In the genomic region with DNA sequence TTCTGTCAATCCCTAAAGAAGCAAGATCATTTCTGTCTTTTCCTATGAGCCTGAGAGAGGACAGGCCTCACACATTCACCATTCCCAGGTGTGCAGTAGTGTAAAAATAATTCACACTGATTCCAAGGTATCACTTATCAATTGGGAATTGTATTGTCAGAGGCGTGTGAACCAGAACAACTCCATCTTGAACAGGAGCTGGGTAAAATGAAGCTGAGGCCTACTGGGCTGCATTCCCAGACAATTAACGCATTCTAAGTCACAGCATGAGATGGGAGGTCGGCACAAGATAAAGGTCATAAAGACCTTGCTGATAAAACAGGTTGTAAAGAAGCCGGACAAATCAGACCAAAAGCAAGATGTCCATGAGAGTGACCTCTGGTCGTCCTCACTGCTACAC, we compare ENCODE assay signal across 1 cellular context.
A peak's percentile ranks its signal among the peaks of the same experiment; 100 is the strongest.
TF ChIP-seq lines count a peak whose summit lies in the region.

No MANE protein-coding gene starts in this region.

TF ChIP-seq in K562, 482 proteins besides CTCF, POLR2A, EP300 and RAD21 (continued from another document and continues in another):
- TF ChIP-seq PYGO2 (tag; IDR thresholded peaks at IDR 0.05) = 0 out of 2 replicates have a peak, but pooled peaks have one; percentile 29
- no peak for TF ChIP-seq CHD1 (IDR thresholded peaks at IDR 0.05; ENCODE audit: low read length)
- TF ChIP-seq HNRNPUL1 (IDR thresholded peaks at IDR 0.05; ENCODE audit: low read length) = no peak
- TF ChIP-seq MEF2D (tag; conservative IDR thresholded peaks at IDR 0.05; ENCODE audit: low read depth) = 0 out of 2 replicates have a peak, but pooled peaks have one; percentile 42
- TF ChIP-seq ZNF75A (CRISPR knock-in tag; IDR thresholded peaks at IDR 0.05) = no peak
- no peak for TF ChIP-seq GATA2 (CRISPR knock-in tag; IDR thresholded peaks at IDR 0.05)
- no peak for TF ChIP-seq OTX1 (CRISPR knock-in tag; IDR thresholded peaks at IDR 0.05)
- no peak for TF ChIP-seq IRF2 (CRISPR knock-in tag; IDR thresholded peaks at IDR 0.05)
- TF ChIP-seq RBM34 (IDR thresholded peaks at IDR 0.05; ENCODE audit: borderline replicate concordance, insufficient read depth, low read length) = no peak
- no peak for TF ChIP-seq KAT8 (IDR thresholded peaks at IDR 0.05; ENCODE audit: low read depth)
- TF ChIP-seq ZNF561 (CRISPR knock-in tag; conservative IDR thresholded peaks at IDR 0.05) = no peak
- TF ChIP-seq FOXJ2 (tag; IDR thresholded peaks at IDR 0.05) = no peak
- TF ChIP-seq KDM4B (IDR thresholded peaks at IDR 0.05; ENCODE audit: borderline replicate concordance in 2 of 2, low read depth in 1 of 2) = no peak
- TF ChIP-seq, protein P1, sequence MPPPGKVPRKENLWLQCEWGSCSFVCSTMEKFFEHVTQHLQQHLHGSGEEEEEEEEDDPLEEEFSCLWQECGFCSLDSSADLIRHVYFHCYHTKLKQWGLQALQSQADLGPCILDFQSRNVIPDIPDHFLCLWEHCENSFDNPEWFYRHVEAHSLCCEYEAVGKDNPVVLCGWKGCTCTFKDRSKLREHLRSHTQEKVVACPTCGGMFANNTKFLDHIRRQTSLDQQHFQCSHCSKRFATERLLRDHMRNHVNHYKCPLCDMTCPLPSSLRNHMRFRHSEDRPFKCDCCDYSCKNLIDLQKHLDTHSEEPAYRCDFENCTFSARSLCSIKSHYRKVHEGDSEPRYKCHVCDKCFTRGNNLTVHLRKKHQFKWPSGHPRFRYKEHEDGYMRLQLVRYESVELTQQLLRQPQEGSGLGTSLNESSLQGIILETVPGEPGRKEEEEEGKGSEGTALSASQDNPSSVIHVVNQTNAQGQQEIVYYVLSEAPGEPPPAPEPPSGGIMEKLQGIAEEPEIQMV (tag; conservative IDR thresholded peaks at IDR 0.05; ENCODE audit: low read depth) = peak; percentile 46; the same call in 1 of the 2 replicates
- TF ChIP-seq, protein P2, sequence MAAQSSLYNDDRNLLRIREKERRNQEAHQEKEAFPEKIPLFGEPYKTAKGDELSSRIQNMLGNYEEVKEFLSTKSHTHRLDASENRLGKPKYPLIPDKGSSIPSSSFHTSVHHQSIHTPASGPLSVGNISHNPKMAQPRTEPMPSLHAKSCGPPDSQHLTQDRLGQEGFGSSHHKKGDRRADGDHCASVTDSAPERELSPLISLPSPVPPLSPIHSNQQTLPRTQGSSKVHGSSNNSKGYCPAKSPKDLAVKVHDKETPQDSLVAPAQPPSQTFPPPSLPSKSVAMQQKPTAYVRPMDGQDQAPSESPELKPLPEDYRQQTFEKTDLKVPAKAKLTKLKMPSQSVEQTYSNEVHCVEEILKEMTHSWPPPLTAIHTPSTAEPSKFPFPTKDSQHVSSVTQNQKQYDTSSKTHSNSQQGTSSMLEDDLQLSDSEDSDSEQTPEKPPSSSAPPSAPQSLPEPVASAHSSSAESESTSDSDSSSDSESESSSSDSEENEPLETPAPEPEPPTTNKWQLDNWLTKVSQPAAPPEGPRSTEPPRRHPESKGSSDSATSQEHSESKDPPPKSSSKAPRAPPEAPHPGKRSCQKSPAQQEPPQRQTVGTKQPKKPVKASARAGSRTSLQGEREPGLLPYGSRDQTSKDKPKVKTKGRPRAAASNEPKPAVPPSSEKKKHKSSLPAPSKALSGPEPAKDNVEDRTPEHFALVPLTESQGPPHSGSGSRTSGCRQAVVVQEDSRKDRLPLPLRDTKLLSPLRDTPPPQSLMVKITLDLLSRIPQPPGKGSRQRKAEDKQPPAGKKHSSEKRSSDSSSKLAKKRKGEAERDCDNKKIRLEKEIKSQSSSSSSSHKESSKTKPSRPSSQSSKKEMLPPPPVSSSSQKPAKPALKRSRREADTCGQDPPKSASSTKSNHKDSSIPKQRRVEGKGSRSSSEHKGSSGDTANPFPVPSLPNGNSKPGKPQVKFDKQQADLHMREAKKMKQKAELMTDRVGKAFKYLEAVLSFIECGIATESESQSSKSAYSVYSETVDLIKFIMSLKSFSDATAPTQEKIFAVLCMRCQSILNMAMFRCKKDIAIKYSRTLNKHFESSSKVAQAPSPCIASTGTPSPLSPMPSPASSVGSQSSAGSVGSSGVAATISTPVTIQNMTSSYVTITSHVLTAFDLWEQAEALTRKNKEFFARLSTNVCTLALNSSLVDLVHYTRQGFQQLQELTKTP (IDR thresholded peaks at IDR 0.05; ENCODE audit: low read depth in 1 of 2, partially characterized antibody in 2 of 2) = no peak
- no peak for TF ChIP-seq CREBBP (IDR thresholded peaks at IDR 0.05; ENCODE audit: low read depth, low read length)
- TF ChIP-seq SNRNP70 (optimal IDR thresholded peaks at IDR 0.05; ENCODE audit: low read depth, low read length) = no peak
- no peak for TF ChIP-seq NCOA1 (IDR thresholded peaks at IDR 0.05; ENCODE audit: low read depth)
- TF ChIP-seq ZNF124 (CRISPR knock-in tag; IDR thresholded peaks at IDR 0.05) = no peak
- no peak for TF ChIP-seq PHF21A (IDR thresholded peaks at IDR 0.05; ENCODE audit: borderline replicate concordance, low read depth)
- peak; percentile 47; the same call in 1 of the 2 replicates for TF ChIP-seq CXXC5 (CRISPR knock-in tag; IDR thresholded peaks at IDR 0.05)
- TF ChIP-seq ASH1L (IDR thresholded peaks at IDR 0.05; ENCODE audit: borderline replicate concordance, low read depth, partially characterized antibody) = no peak
- no peak for TF ChIP-seq RAD51 (IDR thresholded peaks at IDR 0.05; ENCODE audit: borderline replicate concordance, low read depth)
- no peak for TF ChIP-seq SIN3A (IDR thresholded peaks at IDR 0.05; ENCODE audit: borderline replicate concordance in 2 of 2, control insufficient read depth in 1 of 2, low read depth in 2 of 2, low read length in 2 of 2)
- no peak for TF ChIP-seq NFATC3 (IDR thresholded peaks at IDR 0.05)
- no peak for TF ChIP-seq ELF1 (tag; IDR thresholded peaks at IDR 0.05)
- TF ChIP-seq SRSF7 (optimal IDR thresholded peaks at IDR 0.05; ENCODE audit: low read depth, low read length) = no peak
- TF ChIP-seq PCBP1 (IDR thresholded peaks at IDR 0.05; ENCODE audit: low read depth, low read length, poor library complexity, severe bottlenecking) = no peak
- no peak for TF ChIP-seq BRD4 (IDR thresholded peaks at IDR 0.05)
- no peak for TF ChIP-seq SMAD2 (IDR thresholded peaks at IDR 0.05; ENCODE audit: low read depth, low read length)
- no peak; the same call in 1 of the 2 replicates for TF ChIP-seq ZBTB17 (CRISPR knock-in tag; IDR thresholded peaks at IDR 0.05)
- TF ChIP-seq BDP1 (IDR thresholded peaks at IDR 0.05; ENCODE audit: insufficient read depth, insufficient read length) = no peak
- no peak for TF ChIP-seq NCOR1 (IDR thresholded peaks at IDR 0.05)
- TF ChIP-seq HDAC3 (IDR thresholded peaks at IDR 0.05; ENCODE audit: borderline replicate concordance, partially characterized antibody) = no peak
- no peak for TF ChIP-seq NCOA6 (IDR thresholded peaks at IDR 0.05)
- no peak for TF ChIP-seq HMG20B (CRISPR knock-in tag; IDR thresholded peaks at IDR 0.05)
- TF ChIP-seq, protein P3, sequence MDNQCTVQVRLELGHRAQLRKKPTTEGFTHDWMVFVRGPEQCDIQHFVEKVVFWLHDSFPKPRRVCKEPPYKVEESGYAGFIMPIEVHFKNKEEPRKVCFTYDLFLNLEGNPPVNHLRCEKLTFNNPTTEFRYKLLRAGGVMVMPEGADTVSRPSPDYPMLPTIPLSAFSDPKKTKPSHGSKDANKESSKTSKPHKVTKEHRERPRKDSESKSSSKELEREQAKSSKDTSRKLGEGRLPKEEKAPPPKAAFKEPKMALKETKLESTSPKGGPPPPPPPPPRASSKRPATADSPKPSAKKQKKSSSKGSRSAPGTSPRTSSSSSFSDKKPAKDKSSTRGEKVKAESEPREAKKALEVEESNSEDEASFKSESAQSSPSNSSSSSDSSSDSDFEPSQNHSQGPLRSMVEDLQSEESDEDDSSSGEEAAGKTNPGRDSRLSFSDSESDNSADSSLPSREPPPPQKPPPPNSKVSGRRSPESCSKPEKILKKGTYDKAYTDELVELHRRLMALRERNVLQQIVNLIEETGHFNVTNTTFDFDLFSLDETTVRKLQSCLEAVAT (IDR thresholded peaks at IDR 0.05) = no peak
- TF ChIP-seq ZC3H11A (IDR thresholded peaks at IDR 0.05; ENCODE audit: low read depth, low read length) = no peak
- TF ChIP-seq FOXJ3 (CRISPR knock-in tag; IDR thresholded peaks at IDR 0.05) = no peak
- TF ChIP-seq NFXL1 (CRISPR knock-in tag; IDR thresholded peaks at IDR 0.05) = no peak
- no peak for TF ChIP-seq LCOR (CRISPR knock-in tag; IDR thresholded peaks at IDR 0.05)
- no peak for TF ChIP-seq RNF2 (IDR thresholded peaks at IDR 0.05)
- TF ChIP-seq EWSR1 (IDR thresholded peaks at IDR 0.05; ENCODE audit: borderline replicate concordance, low read depth, partially characterized antibody) = no peak
- TF ChIP-seq ILK (tag; IDR thresholded peaks at IDR 0.05; ENCODE audit: borderline replicate concordance, low read depth) = peak; percentile 30; the same call in 1 of the 2 replicates
- no peak for TF ChIP-seq ETV6 (IDR thresholded peaks at IDR 0.05; ENCODE audit: borderline replicate concordance in 1 of 2, low read depth in 2 of 2, low read length in 1 of 2)
- TF ChIP-seq ETV6 (CRISPR knock-in tag; IDR thresholded peaks at IDR 0.05; ENCODE audit: borderline replicate concordance) = no peak
- no peak for TF ChIP-seq NFRKB (IDR thresholded peaks at IDR 0.05; ENCODE audit: low read depth)
- TF ChIP-seq, protein P4, sequence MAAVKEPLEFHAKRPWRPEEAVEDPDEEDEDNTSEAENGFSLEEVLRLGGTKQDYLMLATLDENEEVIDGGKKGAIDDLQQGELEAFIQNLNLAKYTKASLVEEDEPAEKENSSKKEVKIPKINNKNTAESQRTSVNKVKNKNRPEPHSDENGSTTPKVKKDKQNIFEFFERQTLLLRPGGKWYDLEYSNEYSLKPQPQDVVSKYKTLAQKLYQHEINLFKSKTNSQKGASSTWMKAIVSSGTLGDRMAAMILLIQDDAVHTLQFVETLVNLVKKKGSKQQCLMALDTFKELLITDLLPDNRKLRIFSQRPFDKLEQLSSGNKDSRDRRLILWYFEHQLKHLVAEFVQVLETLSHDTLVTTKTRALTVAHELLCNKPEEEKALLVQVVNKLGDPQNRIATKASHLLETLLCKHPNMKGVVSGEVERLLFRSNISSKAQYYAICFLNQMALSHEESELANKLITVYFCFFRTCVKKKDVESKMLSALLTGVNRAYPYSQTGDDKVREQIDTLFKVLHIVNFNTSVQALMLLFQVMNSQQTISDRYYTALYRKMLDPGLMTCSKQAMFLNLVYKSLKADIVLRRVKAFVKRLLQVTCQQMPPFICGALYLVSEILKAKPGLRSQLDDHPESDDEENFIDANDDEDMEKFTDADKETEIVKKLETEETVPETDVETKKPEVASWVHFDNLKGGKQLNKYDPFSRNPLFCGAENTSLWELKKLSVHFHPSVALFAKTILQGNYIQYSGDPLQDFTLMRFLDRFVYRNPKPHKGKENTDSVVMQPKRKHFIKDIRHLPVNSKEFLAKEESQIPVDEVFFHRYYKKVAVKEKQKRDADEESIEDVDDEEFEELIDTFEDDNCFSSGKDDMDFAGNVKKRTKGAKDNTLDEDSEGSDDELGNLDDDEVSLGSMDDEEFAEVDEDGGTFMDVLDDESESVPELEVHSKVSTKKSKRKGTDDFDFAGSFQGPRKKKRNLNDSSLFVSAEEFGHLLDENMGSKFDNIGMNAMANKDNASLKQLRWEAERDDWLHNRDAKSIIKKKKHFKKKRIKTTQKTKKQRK (IDR thresholded peaks at IDR 0.05; ENCODE audit: borderline replicate concordance, low read depth, low read length) = no peak
- TF ChIP-seq, protein P5, sequence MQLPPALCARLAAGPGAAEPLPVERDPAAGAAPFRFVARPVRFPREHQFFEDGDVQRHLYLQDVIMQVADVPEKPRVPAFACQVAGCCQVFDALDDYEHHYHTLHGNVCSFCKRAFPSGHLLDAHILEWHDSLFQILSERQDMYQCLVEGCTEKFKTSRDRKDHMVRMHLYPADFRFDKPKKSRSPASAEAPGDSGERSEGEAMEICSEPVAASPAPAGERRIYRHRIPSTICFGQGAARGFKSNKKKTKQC (CRISPR knock-in tag; IDR thresholded peaks at IDR 0.05) = no peak
- TF ChIP-seq ETS2 (tag; IDR thresholded peaks at IDR 0.05; ENCODE audit: borderline replicate concordance, poor library complexity, severe bottlenecking) = no peak
- no peak for TF ChIP-seq SMAD1 (IDR thresholded peaks at IDR 0.05; ENCODE audit: low read depth, low read length, partially characterized antibody)
- TF ChIP-seq MBD2 (IDR thresholded peaks at IDR 0.05; ENCODE audit: borderline replicate concordance, low read depth) = no peak
- TF ChIP-seq HDGF (IDR thresholded peaks at IDR 0.05) = no peak
- TF ChIP-seq PHB2 (IDR thresholded peaks at IDR 0.05; ENCODE audit: low read depth) = no peak
- TF ChIP-seq SREBF1 (IDR thresholded peaks at IDR 0.05; ENCODE audit: borderline replicate concordance, low read depth, low read length) = no peak
- no peak for TF ChIP-seq CEBPB (tag; IDR thresholded peaks at IDR 0.05)
- no peak for TF ChIP-seq MED1 (CRISPR knock-in tag; IDR thresholded peaks at IDR 0.05; ENCODE audit: borderline replicate concordance)
- no peak for TF ChIP-seq NELFE (IDR thresholded peaks at IDR 0.05; ENCODE audit: insufficient read depth, insufficient read length)
- TF ChIP-seq POLR2AphosphoS2 (IDR thresholded peaks at IDR 0.05; ENCODE audit: low read length) = no peak
- TF ChIP-seq, protein P6, sequence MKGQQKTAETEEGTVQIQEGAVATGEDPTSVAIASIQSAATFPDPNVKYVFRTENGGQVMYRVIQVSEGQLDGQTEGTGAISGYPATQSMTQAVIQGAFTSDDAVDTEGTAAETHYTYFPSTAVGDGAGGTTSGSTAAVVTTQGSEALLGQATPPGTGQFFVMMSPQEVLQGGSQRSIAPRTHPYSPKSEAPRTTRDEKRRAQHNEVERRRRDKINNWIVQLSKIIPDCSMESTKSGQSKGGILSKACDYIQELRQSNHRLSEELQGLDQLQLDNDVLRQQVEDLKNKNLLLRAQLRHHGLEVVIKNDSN (CRISPR knock-in tag; IDR thresholded peaks at IDR 0.05) = no peak
- TF ChIP-seq ZNF76 (CRISPR knock-in tag; IDR thresholded peaks at IDR 0.05; ENCODE audit: borderline replicate concordance) = peak; percentile 71; the same call in 1 of the 2 replicates
- TF ChIP-seq DNMT1 (IDR thresholded peaks at IDR 0.05) = no peak
- no peak for TF ChIP-seq FOS (IDR thresholded peaks at IDR 0.05; ENCODE audit: extremely low read depth, insufficient read length)
- TF ChIP-seq SPI1 (IDR thresholded peaks at IDR 0.05; ENCODE audit: borderline replicate concordance, low read depth, low read length) = no peak
- peak; percentile 67; the same call in 1 of the 2 replicates for TF ChIP-seq HIVEP1 (CRISPR knock-in tag; IDR thresholded peaks at IDR 0.05)
- no peak for TF ChIP-seq SRSF9 (IDR thresholded peaks at IDR 0.05; ENCODE audit: borderline replicate concordance, low read depth, low read length)
- TF ChIP-seq, protein P7, sequence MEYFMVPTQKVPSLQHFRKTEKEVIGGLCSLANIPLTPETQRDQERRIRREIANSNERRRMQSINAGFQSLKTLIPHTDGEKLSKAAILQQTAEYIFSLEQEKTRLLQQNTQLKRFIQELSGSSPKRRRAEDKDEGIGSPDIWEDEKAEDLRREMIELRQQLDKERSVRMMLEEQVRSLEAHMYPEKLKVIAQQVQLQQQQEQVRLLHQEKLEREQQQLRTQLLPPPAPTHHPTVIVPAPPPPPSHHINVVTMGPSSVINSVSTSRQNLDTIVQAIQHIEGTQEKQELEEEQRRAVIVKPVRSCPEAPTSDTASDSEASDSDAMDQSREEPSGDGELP (CRISPR knock-in tag; IDR thresholded peaks at IDR 0.05; ENCODE audit: borderline replicate concordance) = no peak
- no peak for TF ChIP-seq ZKSCAN1 (IDR thresholded peaks at IDR 0.05; ENCODE audit: low read depth, low read length)
- no peak for TF ChIP-seq ZNF224 (CRISPR knock-in tag; IDR thresholded peaks at IDR 0.05)
- TF ChIP-seq TBL1XR1 (IDR thresholded peaks at IDR 0.05; ENCODE audit: low read length in 2 of 2) = no peak
- TF ChIP-seq CHD4 (IDR thresholded peaks at IDR 0.05; ENCODE audit: insufficient read depth, insufficient replicate concordance, low read depth, low read length, poor library complexity, severe bottlenecking) = no peak
